Comparison of ENCODE assay signal across 10 cellular contexts in genomic region chr17:27829143-27829711, GRCh38. TPM values are rescaled to one million over a fixed set of nuclear protein-coding genes. Genes with fewer than 3 reads are reported as not detected.
DNase-seq lines count a peak whose midpoint lies in the region; ATAC-seq, FAIRE-seq and TF ChIP-seq lines count a peak whose summit lies in the region.
"Not testable (repeated sequence)": the region's sequence is repeated elsewhere in the genome, so short reads cannot be mapped to it uniquely, and the experiment has no call there.
"Had no signal": no experiment of that assay in that cellular context is flagged by ENCODE, and none has a peak within 500 bp of the region (broad histone marks: within the 10 kb centered on the region; RNA-seq: fewer than 3 reads in every experiment).

No MANE protein-coding gene starts in this region.

- no CpG with 5 or more reads among the region's 2 CpGs for whole genome bisulfite sequencing in A549 (ENCODE audit: missing lambda C conversion rate)

- TF ChIP-seq RAD21 in A549 (conservative IDR thresholded peaks at IDR 0.05 in 1 of 2, IDR thresholded peaks at IDR 0.05 in 1 of 2), result not testable (repeated sequence)

- H3K27ac Mint-ChIP-seq in activated CD8-positive, alpha-beta T cell treated with anti-CD3 and anti-CD28 coated beads for 36 hours; activated naive CD8-positive, alpha-beta T cell treated with anti-CD3 and anti-CD28 coated beads, Interleukin-2, amount 50 U/mL, for 24 hours: not testable (repeated sequence)

- not testable (repeated sequence) for H3K9me3 Mint-ChIP-seq in activated CD8-positive, alpha-beta T cell treated with anti-CD3 and anti-CD28 coated beads for 36 hours; activated naive CD8-positive, alpha-beta T cell treated with anti-CD3 and anti-CD28 coated beads, Interleukin-2, amount 50 U/mL, for 24 hours

- H3K27ac ChIP-seq in A549; RWPE2 (ENCODE audit: poor library complexity, severe bottlenecking): not testable (repeated sequence)

- not testable (repeated sequence) for H3K4me3 Mint-ChIP-seq in activated CD8-positive, alpha-beta T cell treated with anti-CD3 and anti-CD28 coated beads for 36 hours; activated naive CD8-positive, alpha-beta T cell treated with anti-CD3 and anti-CD28 coated beads, Interleukin-2, amount 50 U/mL, for 24 hours

- FAIRE-seq in A549 (lab: Jason Lieb, UNC), result peak; percentile 43
- FAIRE-seq in GM18507 (lab: Jason Lieb, UNC), result peak; percentile 56

- H3K9me3 ChIP-seq in A549; RWPE2 (ENCODE audit: severe bottlenecking): not testable (repeated sequence)

- not testable (repeated sequence) for ATAC-seq in A549
- ATAC-seq in RWPE2 (ENCODE audit: low read depth), result peak; percentile 93
- peak; percentile 47 for ATAC-seq in activated CD8-positive, alpha-beta T cell treated with anti-CD3 and anti-CD28 coated beads for 36 hours
- peak; percentile 43 for ATAC-seq in activated naive CD8-positive, alpha-beta T cell treated with anti-CD3 and anti-CD28 coated beads, Interleukin-2, amount 50 U/mL, for 24 hours
- ATAC-seq in esophagus mucosa, result peak; percentile 85
- ATAC-seq in stimulated activated naive CD8-positive, alpha-beta T cell treated with anti-CD3 and anti-CD28 coated beads, Interleukin-15, Interleukin-2, amounts not matched to agents 100 U/mL and 50 U/mL, for 24 hours, result peak; percentile 66

- H3K4me1 ChIP-seq in A549; RWPE2 (ENCODE audit: insufficient read depth, poor library complexity, severe bottlenecking): not testable (repeated sequence)

- DNase-seq in A549 (ENCODE audit: low read depth in 1 of 2, low spot score in 1 of 2); GM18507 (ENCODE audit: extremely low spot score, insufficient read length, low read depth); RWPE2 (ENCODE audit: low spot score); activated CD8-positive, alpha-beta T cell treated with anti-CD3 and anti-CD28 coated beads for 36 hours; activated naive CD8-positive, alpha-beta T cell treated with anti-CD3 and anti-CD28 coated beads, Interleukin-2, amount 50 U/mL, for 24 hours; stimulated activated naive CD8-positive, alpha-beta T cell treated with anti-CD3 and anti-CD28 coated beads, Interleukin-15, Interleukin-2, amounts not matched to agents 100 U/mL and 50 U/mL, for 24 hours: not testable (repeated sequence)

- H3K4me3 ChIP-seq in A549; RWPE2 (ENCODE audit: severe bottlenecking): not testable (repeated sequence)

- H3K4me1 Mint-ChIP-seq in activated CD8-positive, alpha-beta T cell treated with anti-CD3 and anti-CD28 coated beads for 36 hours (ENCODE audit: low read depth); activated naive CD8-positive, alpha-beta T cell treated with anti-CD3 and anti-CD28 coated beads, Interleukin-2, amount 50 U/mL, for 24 hours: not testable (repeated sequence)

- not testable (repeated sequence) for H3K27me3 ChIP-seq in RWPE2 (ENCODE audit: insufficient read depth, poor library complexity, severe bottlenecking)

- intact Hi-C loops in activated CD8-positive, alpha-beta T cell treated with anti-CD3 and anti-CD28 coated beads for 36 hours (cut with micrococcal nuclease), result loop anchor here (10.0 kb wide), 1 partner anchor 126 kb away; no protein-coding TSS in a partner anchor

- CTCF ChIA-PET in A549 (lab: Yijun Ruan, JAX), result interaction anchor here (0.6 to 2.0 kb wide), 2 partner anchors 51 to 65 kb away, joined by 4 to 5 read pairs; partner anchors contain the start of gene LYRM9
- CTCF ChIA-PET in activated CD8-positive, alpha-beta T cell treated with anti-CD3 and anti-CD28 coated beads for 36 hours (lab: Charles Lee), result interaction anchor here (1.6 kb wide), 1 partner anchor 18 kb away, joined by 8 read pairs; no protein-coding TSS in a partner anchor

- H3K4me2 ChIP-seq in A549, result not testable (repeated sequence)

- H3K36me3 ChIP-seq in RWPE2 (ENCODE audit: low read depth), result not testable (repeated sequence)

- peaks cover 10% of the 10 kb centered on the region for H3K27me3 Mint-ChIP-seq in activated CD8-positive, alpha-beta T cell treated with anti-CD3 and anti-CD28 coated beads for 36 hours
- H3K27me3 Mint-ChIP-seq in activated naive CD8-positive, alpha-beta T cell treated with anti-CD3 and anti-CD28 coated beads, Interleukin-2, amount 50 U/mL, for 24 hours, result not testable (repeated sequence)

- not testable (repeated sequence) for H3K36me3 Mint-ChIP-seq in activated CD8-positive, alpha-beta T cell treated with anti-CD3 and anti-CD28 coated beads for 36 hours (ENCODE audit: low read depth); activated naive CD8-positive, alpha-beta T cell treated with anti-CD3 and anti-CD28 coated beads, Interleukin-2, amount 50 U/mL, for 24 hours (ENCODE audit: low read depth)

- TF ChIP-seq EP300 in A549 (IDR thresholded peaks at IDR 0.05), result not testable (repeated sequence)

- not testable (repeated sequence) for TF ChIP-seq POLR2A in A549 (IDR thresholded peaks at IDR 0.05; ENCODE audit: low read length)

- not testable (repeated sequence) for TF ChIP-seq CTCF in A549 (IDR thresholded peaks at IDR 0.05); RWPE2 (IDR thresholded peaks at IDR 0.05; ENCODE audit: poor library complexity, severe bottlenecking); activated CD8-positive, alpha-beta T cell treated with anti-CD3 and anti-CD28 coated beads for 36 hours (IDR thresholded peaks at IDR 0.05)

- POLR2A ChIA-PET in A549 (lab: Yijun Ruan, JAX), result not testable (repeated sequence)
- POLR2A ChIA-PET in activated CD8-positive, alpha-beta T cell treated with anti-CD3 and anti-CD28 coated beads for 36 hours (lab: Charles Lee), result interaction anchor here (0.7 kb wide), 1 partner anchor 17 kb away, joined by 3 read pairs; no protein-coding TSS in a partner anchor

RNA-seq across cellular contexts. Expression of gene NOS2, which starts 28.9 kb away (rescaled TPM):
- polyA plus RNA-seq in A549 (2011; rRNA removed) (0.08 and 0.09 TPM in 2 replicates), A549 (2017; fragmentation: RNase III; extraction: RNeasy Plus Mini Kit Qiagen cat#74134 plus additional on column Dnase treatment) (0.13 to 0.18 TPM (median 0.17 TPM) in 3 replicates)
- 0.23 and 0.24 TPM in 2 replicates for polyA plus RNA-seq in A549 (2012; cell fraction: cytosol; rRNA removed)
- polyA plus RNA-seq in A549 (2012; cell fraction: nucleus; rRNA removed), result 0.21 and 0.37 TPM in 2 replicates
- 0.10 and 0.12 TPM in 2 replicates for polyA minus RNA-seq in A549 (2011; rRNA and poly(A)+ RNA removed)
- not detected for total RNA-seq in activated CD8-positive, alpha-beta T cell treated with anti-CD3 and anti-CD28 coated beads for 36 hours
- total RNA-seq in esophagus mucosa, result not detected
- polyA plus RNA-seq: AG04450, CD14-positive monocyte, HepG2 had no signal
